In genomic region chr3:25783661-25784512, GRCh38 we compare ENCODE assay signal across 8 cellular contexts. TPM values are rescaled to one million over a fixed set of nuclear protein-coding genes. Genes with fewer than 3 reads are reported as not detected.
DNase-seq lines count a peak whose midpoint lies in the region; ATAC-seq and TF ChIP-seq lines count a peak whose summit lies in the region.

No MANE protein-coding gene starts in this region.

- H3K27me3 ChIP-seq in foreskin keratinocyte: no peaks in the 10 kb centered on the region
- no peaks in the 10 kb centered on the region for H3K27me3 ChIP-seq in neutrophil

- H3K36me3 ChIP-seq in neutrophil: no peaks in the 10 kb centered on the region

- POLR2A ChIA-PET in WTC11 (lab: Charles Lee): interaction anchor here (0.7 to 2.0 kb wide), 10 partner anchors 10 to 135 kb away, joined by 3 to 8 read pairs (median 4); no protein-coding TSS in a partner anchor

- no peaks in the 10 kb centered on the region for H3K36me3 Mint-ChIP-seq in WTC11

- H3K27ac Mint-ChIP-seq in WTC11: no peak overlapping the region

- peak; percentile 22 for DNase-seq in stimulated activated CD8-positive, alpha-beta memory T cell treated with anti-CD3 and anti-CD28 coated beads, Interleukin-12 subunit alpha, Interleukin-12 subunit beta, amount 100 ng/mL, for 24 hours (ENCODE audit: extremely low read depth)
- DNase-seq in stimulated activated CD8-positive, alpha-beta memory T cell treated with anti-CD3 and anti-CD28 coated beads, Interleukin-4, amount 100 ng/mL, for 48 hours: no peak
- DNase-seq in NAMALWA (ENCODE audit: low spot score): peak; percentile 80
- DNase-seq in WTC11 (ENCODE audit: low spot score): peak; percentile 77
- DNase-seq in foreskin keratinocyte: peak; percentile 37 to 100
- no peak for DNase-seq in DMS153 treated with DMSO at 0.1 percent for 48 hours (lab: John Stamatoyannopoulos, UW; ENCODE audit: unreplicated experiment)

- H3K4me1 ChIP-seq in foreskin keratinocyte (no peaks in the 10 kb centered on the region), neutrophil (ENCODE audit: control insufficient read depth in 1 of 2, insufficient read depth in 1 of 2, low read depth in 1 of 2, low read length in 1 of 2) (peaks cover 30 to 31% of the 10 kb centered on the region in 2 experiments)

- peak; percentile 34 for ATAC-seq in HG02571 (IDR thresholded peaks at IDR 0.05; ENCODE audit: unreplicated experiment)
- ATAC-seq in WTC11: peak; percentile 91
- ATAC-seq in foreskin keratinocyte: peak; percentile 38

- H3K4me1 Mint-ChIP-seq in WTC11: peaks cover 50% of the 10 kb centered on the region

- CTCF ChIA-PET in WTC11 (lab: Charles Lee): interaction anchor here (0.7 to 1.9 kb wide), 5 partner anchors 73 to 334 kb away, joined by 3 to 9 read pairs (median 6); no protein-coding TSS in a partner anchor

- H3K9me3 Mint-ChIP-seq in WTC11: no peaks in the 10 kb centered on the region

- H3K9me3 ChIP-seq in neutrophil: no peaks in the 10 kb centered on the region

- H3K27ac ChIP-seq in foreskin keratinocyte: peak overlapping the region; percentile 41
- peak overlapping the region; percentile 98 for H3K27ac ChIP-seq in neutrophil

- H3K27me3 Mint-ChIP-seq in WTC11 (ENCODE audit: low read depth): peaks cover 7% of the 10 kb centered on the region

- peak overlapping the region; percentile 63 for H3K4me3 Mint-ChIP-seq in WTC11

- H3K4me3 ChIP-seq in neutrophil (ENCODE audit: low read depth in 1 of 2, low read length in 1 of 2): peak overlapping the region; percentile 85 to 95

- no peak for TF ChIP-seq CTCF in WTC11 (IDR thresholded peaks at IDR 0.05)
- no peak for TF ChIP-seq CTCF in foreskin keratinocyte (conservative IDR thresholded peaks at IDR 0.05)
- TF ChIP-seq CTCF in neutrophil (IDR thresholded peaks at IDR 0.05): no peak

TF ChIP-seq in WTC11, 78 proteins besides CTCF, POLR2A, EP300 and RAD21:
- TF ChIP-seq JUN (CRISPR knock-in tag; IDR thresholded peaks at IDR 0.05) (no peak), MXD4 (CRISPR knock-in tag; IDR thresholded peaks at IDR 0.05; ENCODE audit: borderline replicate concordance) (no peak), SMAD4 (CRISPR knock-in tag; IDR thresholded peaks at IDR 0.05) (no peak), ZNF263 (CRISPR knock-in tag; IDR thresholded peaks at IDR 0.05; ENCODE audit: low read depth) (peak; percentile 69; the same call in 1 of the 2 replicates), FOXK1 (CRISPR knock-in tag; IDR thresholded peaks at IDR 0.05) (peak; percentile 52; the same call in 1 of the 2 replicates), SMAD3 (CRISPR knock-in tag; IDR thresholded peaks at IDR 0.05; ENCODE audit: borderline replicate concordance) (0 out of 2 replicates have a peak, but pooled peaks have one; percentile 11), ELF4 (CRISPR knock-in tag; IDR thresholded peaks at IDR 0.05; ENCODE audit: low read depth) (no peak), ETV6 (CRISPR knock-in tag; IDR thresholded peaks at IDR 0.05) (peak; percentile 75)
- TF ChIP-seq, protein P1, sequence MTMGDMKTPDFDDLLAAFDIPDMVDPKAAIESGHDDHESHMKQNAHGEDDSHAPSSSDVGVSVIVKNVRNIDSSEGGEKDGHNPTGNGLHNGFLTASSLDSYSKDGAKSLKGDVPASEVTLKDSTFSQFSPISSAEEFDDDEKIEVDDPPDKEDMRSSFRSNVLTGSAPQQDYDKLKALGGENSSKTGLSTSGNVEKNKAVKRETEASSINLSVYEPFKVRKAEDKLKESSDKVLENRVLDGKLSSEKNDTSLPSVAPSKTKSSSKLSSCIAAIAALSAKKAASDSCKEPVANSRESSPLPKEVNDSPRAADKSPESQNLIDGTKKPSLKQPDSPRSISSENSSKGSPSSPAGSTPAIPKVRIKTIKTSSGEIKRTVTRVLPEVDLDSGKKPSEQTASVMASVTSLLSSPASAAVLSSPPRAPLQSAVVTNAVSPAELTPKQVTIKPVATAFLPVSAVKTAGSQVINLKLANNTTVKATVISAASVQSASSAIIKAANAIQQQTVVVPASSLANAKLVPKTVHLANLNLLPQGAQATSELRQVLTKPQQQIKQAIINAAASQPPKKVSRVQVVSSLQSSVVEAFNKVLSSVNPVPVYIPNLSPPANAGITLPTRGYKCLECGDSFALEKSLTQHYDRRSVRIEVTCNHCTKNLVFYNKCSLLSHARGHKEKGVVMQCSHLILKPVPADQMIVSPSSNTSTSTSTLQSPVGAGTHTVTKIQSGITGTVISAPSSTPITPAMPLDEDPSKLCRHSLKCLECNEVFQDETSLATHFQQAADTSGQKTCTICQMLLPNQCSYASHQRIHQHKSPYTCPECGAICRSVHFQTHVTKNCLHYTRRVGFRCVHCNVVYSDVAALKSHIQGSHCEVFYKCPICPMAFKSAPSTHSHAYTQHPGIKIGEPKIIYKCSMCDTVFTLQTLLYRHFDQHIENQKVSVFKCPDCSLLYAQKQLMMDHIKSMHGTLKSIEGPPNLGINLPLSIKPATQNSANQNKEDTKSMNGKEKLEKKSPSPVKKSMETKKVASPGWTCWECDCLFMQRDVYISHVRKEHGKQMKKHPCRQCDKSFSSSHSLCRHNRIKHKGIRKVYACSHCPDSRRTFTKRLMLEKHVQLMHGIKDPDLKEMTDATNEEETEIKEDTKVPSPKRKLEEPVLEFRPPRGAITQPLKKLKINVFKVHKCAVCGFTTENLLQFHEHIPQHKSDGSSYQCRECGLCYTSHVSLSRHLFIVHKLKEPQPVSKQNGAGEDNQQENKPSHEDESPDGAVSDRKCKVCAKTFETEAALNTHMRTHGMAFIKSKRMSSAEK (CRISPR knock-in tag; IDR thresholded peaks at IDR 0.05; ENCODE audit: borderline replicate concordance): peak; percentile 14; the same call in 1 of the 2 replicates
- TF ChIP-seq, protein P2, sequence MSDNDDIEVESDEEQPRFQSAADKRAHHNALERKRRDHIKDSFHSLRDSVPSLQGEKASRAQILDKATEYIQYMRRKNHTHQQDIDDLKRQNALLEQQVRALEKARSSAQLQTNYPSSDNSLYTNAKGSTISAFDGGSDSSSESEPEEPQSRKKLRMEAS (CRISPR knock-in tag; IDR thresholded peaks at IDR 0.05): peak; percentile 86
TF ChIP-seq in WTC11: peak in this region for 6.

RNA-seq across cellular contexts. Expression of gene NGLY1, which starts 0.6 kb away (rescaled TPM):
- total RNA-seq in WTC11 (2021) (20.6 to 25.2 TPM (median 24.3 TPM) in 3 replicates), foreskin keratinocyte (19.5 and 20.1 TPM in 2 replicates)
- 13.6 and 14.8 TPM in 2 replicates for polyA plus RNA-seq in foreskin keratinocyte

RNA-seq across cellular contexts. Expression of gene OXSM, which starts 6.0 kb away (rescaled TPM):
- total RNA-seq in WTC11 (2021) (2.7 to 3.3 TPM (median 2.9 TPM) in 3 replicates), foreskin keratinocyte (11.1 and 11.9 TPM in 2 replicates)
- polyA plus RNA-seq in foreskin keratinocyte: 10.8 and 12.0 TPM in 2 replicates

Comparison
In these comparisons a context has a peak if more than half of its experiments do, and no peak if none do; other contexts are left out.
1. DNase-seq: peak in stimulated activated CD8-positive, alpha-beta memory T cell treated with anti-CD3 and anti-CD28 coated beads, Interleukin-12 subunit alpha, Interleukin-12 subunit beta, amount 100 ng/mL, for 24 hours (single experiment), NAMALWA (single experiment), WTC11 (single experiment) and foreskin keratinocyte (2 of 2); none in stimulated activated CD8-positive, alpha-beta memory T cell treated with anti-CD3 and anti-CD28 coated beads, Interleukin-4, amount 100 ng/mL, for 48 hours (single experiment) and DMS153 treated with DMSO at 0.1 percent for 48 hours (single experiment).
2. ATAC-seq: peak in every context shown above with its lines; median percentile 91 in WTC11; 38 in foreskin keratinocyte; 34 in HG02571.